Comparison of ENCODE assay signal across 8 cellular contexts in genomic region chr22:16793831-16794230, GRCh38. TPM values are rescaled to one million over a fixed set of nuclear protein-coding genes. Genes with fewer than 3 reads are reported as not detected.
"Had no signal": no experiment of that assay in that cellular context is flagged by ENCODE, and none has a peak within 500 bp of the region (broad histone marks: within the 10 kb centered on the region; RNA-seq: fewer than 3 reads in every experiment).

No MANE protein-coding gene starts in this region.

- H3K27me3 Mint-ChIP-seq: IgD-negative memory B cell had no signal

- H3K27ac Mint-ChIP-seq: H9, IgD-negative memory B cell had no signal

- DNase-seq: GOT3, H9, HCEC 1CT, KG1 had no signal

- ATAC-seq: HepG2 had no signal

- H3K36me3 Mint-ChIP-seq: IgD-negative memory B cell had no signal

- FAIRE-seq: H54, HepG2 had no signal

- H3K4me3 Mint-ChIP-seq: H9, IgD-negative memory B cell had no signal

- H3K27ac ChIP-seq: HL-60 had no signal

RNA-seq across cellular contexts. Expression of gene XKR3, which starts 31.4 kb away (rescaled TPM):
- total RNA-seq: H9, HepG2 had no signal
- polyA plus RNA-seq: HepG2, IgD-negative memory B cell had no signal
